15 cellular contexts compared by ENCODE assay signal in genomic region chr20:52180167-52180840, GRCh38.
"Had no signal": no experiment of that assay in that cellular context is flagged by ENCODE, and none has a peak within 500 bp of the region (broad histone marks: within the 10 kb centered on the region; RNA-seq: fewer than 3 reads in every experiment).

No MANE protein-coding gene starts in this region.

- ATAC-seq: body of pancreas, gastroesophageal sphincter, left lung had no signal

- DNase-seq: activated B cell treated with CpG ODN at 0.5 μM for 24 hours; activated CD4-positive, alpha-beta T cell treated with anti-CD3 and anti-CD28 coated beads, Interleukin-2, amount 50 U/mL, for 1 hour; activated naive CD4-positive, alpha-beta T cell treated with anti-CD3 and anti-CD28 coated beads, Interleukin-2, amount 50 U/mL, for 16 hours; amniotic stem cell; body of pancreas; cortex of kidney; effector CD8-positive, alpha-beta T cell; left lung; stimulated activated CD4-positive, alpha-beta T cell treated with anti-CD3 and anti-CD28 coated beads, Interleukin-4, amount 100 ng/mL, for 4 hours; substantia nigra; trophoblast cell had no signal

- H3K27me3 ChIP-seq: body of pancreas, gastroesophageal sphincter, left lung, neutrophil, right atrium auricular region had no signal

- H3K4me1 ChIP-seq: body of pancreas, gastroesophageal sphincter, left lung, right atrium auricular region had no signal

- H3K4me3 ChIP-seq: body of pancreas, gastroesophageal sphincter, left lung, right atrium auricular region, skin epidermis had no signal

- H3K27ac ChIP-seq: body of pancreas, gastroesophageal sphincter, left lung, neutrophil, right atrium auricular region had no signal

- H3K36me3 ChIP-seq: neutrophil had no signal

- H3K9me3 ChIP-seq: body of pancreas, gastroesophageal sphincter, left lung, neutrophil, right atrium auricular region had no signal
